Comparison of ENCODE assay signal across 1 cellular context in the genomic region with DNA sequence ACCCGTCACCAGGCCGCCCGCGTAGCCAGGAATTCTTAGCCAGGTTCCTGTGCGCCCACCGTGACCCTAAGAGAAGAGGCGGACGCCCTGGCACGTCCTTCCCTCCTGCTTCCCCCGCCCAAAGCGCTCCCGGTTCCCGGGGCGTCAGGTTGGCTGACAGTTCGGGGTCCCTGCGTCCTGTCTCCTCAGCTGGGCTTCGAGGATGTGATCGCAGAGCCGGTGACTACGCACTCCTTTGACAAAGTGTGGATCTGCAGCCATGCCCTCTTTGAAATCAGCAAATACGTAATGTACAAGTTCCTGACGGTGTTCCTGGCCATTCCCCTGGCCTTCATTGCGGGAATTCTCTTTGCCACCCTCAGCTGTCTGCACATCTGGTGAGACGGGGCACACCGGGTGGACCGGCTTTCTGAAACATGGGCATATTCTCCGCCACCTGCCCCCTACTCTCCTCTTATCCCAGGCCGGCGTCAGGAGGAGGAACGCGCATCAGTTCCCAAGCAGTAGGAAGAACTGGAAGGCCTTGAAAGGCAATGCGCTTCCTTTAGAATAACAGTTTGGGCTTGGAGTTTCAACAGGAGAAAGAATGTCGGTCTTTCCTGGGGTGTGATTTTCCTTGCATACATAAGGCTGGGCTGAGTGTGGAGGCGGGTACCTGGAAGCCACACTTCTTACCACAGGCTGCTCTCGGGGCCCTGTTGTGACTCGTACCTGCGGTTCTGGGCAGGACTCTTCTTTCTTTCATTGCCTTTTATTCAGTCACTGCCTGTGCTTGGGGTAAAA.
TF ChIP-seq lines count a peak whose summit lies in the region.

No MANE protein-coding gene starts in this region.

TF ChIP-seq in K562, 482 proteins besides CTCF, POLR2A, EP300 and RAD21 (continued from another document and continues in another):
- TF ChIP-seq, protein P1, sequence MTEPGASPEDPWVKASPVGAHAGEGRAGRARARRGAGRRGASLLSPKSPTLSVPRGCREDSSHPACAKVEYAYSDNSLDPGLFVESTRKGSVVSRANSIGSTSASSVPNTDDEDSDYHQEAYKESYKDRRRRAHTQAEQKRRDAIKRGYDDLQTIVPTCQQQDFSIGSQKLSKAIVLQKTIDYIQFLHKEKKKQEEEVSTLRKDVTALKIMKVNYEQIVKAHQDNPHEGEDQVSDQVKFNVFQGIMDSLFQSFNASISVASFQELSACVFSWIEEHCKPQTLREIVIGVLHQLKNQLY (CRISPR knock-in tag; conservative IDR thresholded peaks at IDR 0.05): no peak
- no peak for TF ChIP-seq PTRF (tag; IDR thresholded peaks at IDR 0.05)
- TF ChIP-seq, protein P2, sequence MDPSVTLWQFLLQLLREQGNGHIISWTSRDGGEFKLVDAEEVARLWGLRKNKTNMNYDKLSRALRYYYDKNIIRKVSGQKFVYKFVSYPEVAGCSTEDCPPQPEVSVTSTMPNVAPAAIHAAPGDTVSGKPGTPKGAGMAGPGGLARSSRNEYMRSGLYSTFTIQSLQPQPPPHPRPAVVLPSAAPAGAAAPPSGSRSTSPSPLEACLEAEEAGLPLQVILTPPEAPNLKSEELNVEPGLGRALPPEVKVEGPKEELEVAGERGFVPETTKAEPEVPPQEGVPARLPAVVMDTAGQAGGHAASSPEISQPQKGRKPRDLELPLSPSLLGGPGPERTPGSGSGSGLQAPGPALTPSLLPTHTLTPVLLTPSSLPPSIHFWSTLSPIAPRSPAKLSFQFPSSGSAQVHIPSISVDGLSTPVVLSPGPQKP (CRISPR knock-in tag; IDR thresholded peaks at IDR 0.05): no peak
- no peak for TF ChIP-seq CBFA2T3 (IDR thresholded peaks at IDR 0.05)
- TF ChIP-seq CCNT2 (IDR thresholded peaks at IDR 0.05; ENCODE audit: borderline replicate concordance, extremely low read depth, insufficient read length, low read depth, low read length): no peak
- peak; percentile 8; the same call in 1 of the 2 replicates for TF ChIP-seq MTA3 (IDR thresholded peaks at IDR 0.05; ENCODE audit: borderline replicate concordance)
- no peak for TF ChIP-seq TCF7L2 (IDR thresholded peaks at IDR 0.05; ENCODE audit: low read depth, low read length)
- no peak for TF ChIP-seq BHLHE40 (IDR thresholded peaks at IDR 0.05; ENCODE audit: low read length)
- TF ChIP-seq YBX1 (IDR thresholded peaks at IDR 0.05): no peak
- no peak for TF ChIP-seq CBX3 (IDR thresholded peaks at IDR 0.05; ENCODE audit: borderline replicate concordance in 1 of 2, low read length in 2 of 2)
- no peak for TF ChIP-seq ZFPM2 (CRISPR knock-in tag; IDR thresholded peaks at IDR 0.05)
- TF ChIP-seq, protein P3, sequence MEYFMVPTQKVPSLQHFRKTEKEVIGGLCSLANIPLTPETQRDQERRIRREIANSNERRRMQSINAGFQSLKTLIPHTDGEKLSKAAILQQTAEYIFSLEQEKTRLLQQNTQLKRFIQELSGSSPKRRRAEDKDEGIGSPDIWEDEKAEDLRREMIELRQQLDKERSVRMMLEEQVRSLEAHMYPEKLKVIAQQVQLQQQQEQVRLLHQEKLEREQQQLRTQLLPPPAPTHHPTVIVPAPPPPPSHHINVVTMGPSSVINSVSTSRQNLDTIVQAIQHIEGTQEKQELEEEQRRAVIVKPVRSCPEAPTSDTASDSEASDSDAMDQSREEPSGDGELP (CRISPR knock-in tag; IDR thresholded peaks at IDR 0.05; ENCODE audit: borderline replicate concordance): peak; percentile 73; the same call in 1 of the 2 replicates
- TF ChIP-seq FOXP1 (CRISPR knock-in tag; IDR thresholded peaks at IDR 0.05): no peak
- TF ChIP-seq, protein P4, sequence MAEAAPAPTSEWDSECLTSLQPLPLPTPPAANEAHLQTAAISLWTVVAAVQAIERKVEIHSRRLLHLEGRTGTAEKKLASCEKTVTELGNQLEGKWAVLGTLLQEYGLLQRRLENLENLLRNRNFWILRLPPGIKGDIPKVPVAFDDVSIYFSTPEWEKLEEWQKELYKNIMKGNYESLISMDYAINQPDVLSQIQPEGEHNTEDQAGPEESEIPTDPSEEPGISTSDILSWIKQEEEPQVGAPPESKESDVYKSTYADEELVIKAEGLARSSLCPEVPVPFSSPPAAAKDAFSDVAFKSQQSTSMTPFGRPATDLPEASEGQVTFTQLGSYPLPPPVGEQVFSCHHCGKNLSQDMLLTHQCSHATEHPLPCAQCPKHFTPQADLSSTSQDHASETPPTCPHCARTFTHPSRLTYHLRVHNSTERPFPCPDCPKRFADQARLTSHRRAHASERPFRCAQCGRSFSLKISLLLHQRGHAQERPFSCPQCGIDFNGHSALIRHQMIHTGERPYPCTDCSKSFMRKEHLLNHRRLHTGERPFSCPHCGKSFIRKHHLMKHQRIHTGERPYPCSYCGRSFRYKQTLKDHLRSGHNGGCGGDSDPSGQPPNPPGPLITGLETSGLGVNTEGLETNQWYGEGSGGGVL (CRISPR knock-in tag; IDR thresholded peaks at IDR 0.05): no peak
- TF ChIP-seq, protein P5, sequence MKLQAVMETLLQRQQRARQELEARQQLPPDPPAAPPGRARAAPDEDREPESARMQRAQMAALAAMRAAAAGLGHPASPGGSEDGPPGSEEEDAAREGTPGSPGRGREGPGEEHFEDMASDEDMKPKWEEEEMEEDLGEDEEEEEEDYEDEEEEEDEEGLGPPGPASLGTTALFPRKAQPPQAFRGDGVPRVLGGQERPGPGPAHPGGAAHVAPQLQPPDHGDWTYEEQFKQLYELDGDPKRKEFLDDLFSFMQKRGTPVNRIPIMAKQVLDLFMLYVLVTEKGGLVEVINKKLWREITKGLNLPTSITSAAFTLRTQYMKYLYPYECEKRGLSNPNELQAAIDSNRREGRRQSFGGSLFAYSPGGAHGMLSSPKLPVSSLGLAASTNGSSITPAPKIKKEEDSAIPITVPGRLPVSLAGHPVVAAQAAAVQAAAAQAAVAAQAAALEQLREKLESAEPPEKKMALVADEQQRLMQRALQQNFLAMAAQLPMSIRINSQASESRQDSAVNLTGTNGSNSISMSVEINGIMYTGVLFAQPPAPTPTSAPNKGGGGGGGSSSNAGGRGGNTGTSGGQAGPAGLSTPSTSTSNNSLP (IDR thresholded peaks at IDR 0.05; ENCODE audit: borderline replicate concordance, low read depth, low read length): no peak
- TF ChIP-seq, protein P6, sequence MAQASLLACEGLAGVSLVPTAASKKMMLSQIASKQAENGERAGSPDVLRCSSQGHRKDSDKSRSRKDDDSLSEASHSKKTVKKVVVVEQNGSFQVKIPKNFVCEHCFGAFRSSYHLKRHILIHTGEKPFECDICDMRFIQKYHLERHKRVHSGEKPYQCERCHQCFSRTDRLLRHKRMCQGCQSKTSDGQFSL (CRISPR knock-in tag; IDR thresholded peaks at IDR 0.05): no peak
- TF ChIP-seq, protein P6 (tag; IDR thresholded peaks at IDR 0.05): no peak
- TF ChIP-seq, protein P7, sequence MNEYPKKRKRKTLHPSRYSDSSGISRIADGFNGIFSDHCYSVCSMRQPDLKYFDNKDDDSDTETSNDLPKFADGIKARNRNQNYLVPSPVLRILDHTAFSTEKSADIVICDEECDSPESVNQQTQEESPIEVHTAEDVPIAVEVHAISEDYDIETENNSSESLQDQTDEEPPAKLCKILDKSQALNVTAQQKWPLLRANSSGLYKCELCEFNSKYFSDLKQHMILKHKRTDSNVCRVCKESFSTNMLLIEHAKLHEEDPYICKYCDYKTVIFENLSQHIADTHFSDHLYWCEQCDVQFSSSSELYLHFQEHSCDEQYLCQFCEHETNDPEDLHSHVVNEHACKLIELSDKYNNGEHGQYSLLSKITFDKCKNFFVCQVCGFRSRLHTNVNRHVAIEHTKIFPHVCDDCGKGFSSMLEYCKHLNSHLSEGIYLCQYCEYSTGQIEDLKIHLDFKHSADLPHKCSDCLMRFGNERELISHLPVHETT (CRISPR knock-in tag; conservative IDR thresholded peaks at IDR 0.05 in 1 of 2, IDR thresholded peaks at IDR 0.05 in 1 of 2): no peak
- TF ChIP-seq ZNF263 (CRISPR knock-in tag; IDR thresholded peaks at IDR 0.05; ENCODE audit: borderline replicate concordance): no peak
- no peak for TF ChIP-seq PHF8 (IDR thresholded peaks at IDR 0.05; ENCODE audit: borderline replicate concordance, low read length)
- TF ChIP-seq, protein P8, sequence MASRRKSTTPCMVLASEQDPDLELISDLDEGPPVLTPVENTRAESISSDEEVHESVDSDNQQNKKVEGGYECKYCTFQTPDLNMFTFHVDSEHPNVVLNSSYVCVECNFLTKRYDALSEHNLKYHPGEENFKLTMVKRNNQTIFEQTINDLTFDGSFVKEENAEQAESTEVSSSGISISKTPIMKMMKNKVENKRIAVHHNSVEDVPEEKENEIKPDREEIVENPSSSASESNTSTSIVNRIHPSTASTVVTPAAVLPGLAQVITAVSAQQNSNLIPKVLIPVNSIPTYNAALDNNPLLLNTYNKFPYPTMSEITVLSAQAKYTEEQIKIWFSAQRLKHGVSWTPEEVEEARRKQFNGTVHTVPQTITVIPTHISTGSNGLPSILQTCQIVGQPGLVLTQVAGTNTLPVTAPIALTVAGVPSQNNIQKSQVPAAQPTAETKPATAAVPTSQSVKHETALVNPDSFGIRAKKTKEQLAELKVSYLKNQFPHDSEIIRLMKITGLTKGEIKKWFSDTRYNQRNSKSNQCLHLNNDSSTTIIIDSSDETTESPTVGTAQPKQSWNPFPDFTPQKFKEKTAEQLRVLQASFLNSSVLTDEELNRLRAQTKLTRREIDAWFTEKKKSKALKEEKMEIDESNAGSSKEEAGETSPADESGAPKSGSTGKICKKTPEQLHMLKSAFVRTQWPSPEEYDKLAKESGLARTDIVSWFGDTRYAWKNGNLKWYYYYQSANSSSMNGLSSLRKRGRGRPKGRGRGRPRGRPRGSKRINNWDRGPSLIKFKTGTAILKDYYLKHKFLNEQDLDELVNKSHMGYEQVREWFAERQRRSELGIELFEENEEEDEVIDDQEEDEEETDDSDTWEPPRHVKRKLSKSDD (conservative IDR thresholded peaks at IDR 0.05; ENCODE audit: low read length): no peak
- TF ChIP-seq TEAD4 (IDR thresholded peaks at IDR 0.05; ENCODE audit: low read length): no peak; the same call in 1 of the 2 replicates
- 0 out of 2 replicates have a peak, but pooled peaks have one; percentile 63 for TF ChIP-seq TEAD4 (CRISPR knock-in tag; IDR thresholded peaks at IDR 0.05; ENCODE audit: borderline replicate concordance)
- TF ChIP-seq, protein P9, sequence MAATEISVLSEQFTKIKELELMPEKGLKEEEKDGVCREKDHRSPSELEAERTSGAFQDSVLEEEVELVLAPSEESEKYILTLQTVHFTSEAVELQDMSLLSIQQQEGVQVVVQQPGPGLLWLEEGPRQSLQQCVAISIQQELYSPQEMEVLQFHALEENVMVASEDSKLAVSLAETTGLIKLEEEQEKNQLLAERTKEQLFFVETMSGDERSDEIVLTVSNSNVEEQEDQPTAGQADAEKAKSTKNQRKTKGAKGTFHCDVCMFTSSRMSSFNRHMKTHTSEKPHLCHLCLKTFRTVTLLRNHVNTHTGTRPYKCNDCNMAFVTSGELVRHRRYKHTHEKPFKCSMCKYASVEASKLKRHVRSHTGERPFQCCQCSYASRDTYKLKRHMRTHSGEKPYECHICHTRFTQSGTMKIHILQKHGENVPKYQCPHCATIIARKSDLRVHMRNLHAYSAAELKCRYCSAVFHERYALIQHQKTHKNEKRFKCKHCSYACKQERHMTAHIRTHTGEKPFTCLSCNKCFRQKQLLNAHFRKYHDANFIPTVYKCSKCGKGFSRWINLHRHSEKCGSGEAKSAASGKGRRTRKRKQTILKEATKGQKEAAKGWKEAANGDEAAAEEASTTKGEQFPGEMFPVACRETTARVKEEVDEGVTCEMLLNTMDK (IDR thresholded peaks at IDR 0.05; ENCODE audit: borderline replicate concordance, insufficient read depth, low read depth, low read length, poor library complexity, severe bottlenecking): no peak
- TF ChIP-seq, protein P10, sequence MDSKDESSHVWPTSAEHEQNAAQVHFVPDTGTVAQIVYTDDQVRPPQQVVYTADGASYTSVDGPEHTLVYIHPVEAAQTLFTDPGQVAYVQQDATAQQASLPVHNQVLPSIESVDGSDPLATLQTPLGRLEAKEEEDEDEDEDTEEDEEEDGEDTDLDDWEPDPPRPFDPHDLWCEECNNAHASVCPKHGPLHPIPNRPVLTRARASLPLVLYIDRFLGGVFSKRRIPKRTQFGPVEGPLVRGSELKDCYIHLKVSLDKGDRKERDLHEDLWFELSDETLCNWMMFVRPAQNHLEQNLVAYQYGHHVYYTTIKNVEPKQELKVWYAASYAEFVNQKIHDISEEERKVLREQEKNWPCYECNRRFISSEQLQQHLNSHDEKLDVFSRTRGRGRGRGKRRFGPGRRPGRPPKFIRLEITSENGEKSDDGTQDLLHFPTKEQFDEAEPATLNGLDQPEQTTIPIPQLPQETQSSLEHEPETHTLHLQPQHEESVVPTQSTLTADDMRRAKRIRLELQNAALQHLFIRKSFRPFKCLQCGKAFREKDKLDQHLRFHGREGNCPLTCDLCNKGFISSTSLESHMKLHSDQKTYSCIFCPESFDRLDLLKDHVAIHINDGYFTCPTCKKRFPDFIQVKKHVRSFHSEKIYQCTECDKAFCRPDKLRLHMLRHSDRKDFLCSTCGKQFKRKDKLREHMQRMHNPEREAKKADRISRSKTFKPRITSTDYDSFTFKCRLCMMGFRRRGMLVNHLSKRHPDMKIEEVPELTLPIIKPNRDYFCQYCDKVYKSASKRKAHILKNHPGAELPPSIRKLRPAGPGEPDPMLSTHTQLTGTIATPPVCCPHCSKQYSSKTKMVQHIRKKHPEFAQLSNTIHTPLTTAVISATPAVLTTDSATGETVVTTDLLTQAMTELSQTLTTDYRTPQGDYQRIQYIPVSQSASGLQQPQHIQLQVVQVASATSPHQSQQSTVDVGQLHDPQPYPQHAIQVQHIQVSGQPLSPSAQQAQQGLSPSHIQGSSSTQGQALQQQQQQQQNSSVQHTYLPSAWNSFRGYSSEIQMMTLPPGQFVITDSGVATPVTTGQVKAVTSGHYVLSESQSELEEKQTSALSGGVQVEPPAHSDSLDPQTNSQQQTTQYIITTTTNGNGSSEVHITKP (IDR thresholded peaks at IDR 0.05; ENCODE audit: partially characterized antibody): no peak
- TF ChIP-seq, protein P11, sequence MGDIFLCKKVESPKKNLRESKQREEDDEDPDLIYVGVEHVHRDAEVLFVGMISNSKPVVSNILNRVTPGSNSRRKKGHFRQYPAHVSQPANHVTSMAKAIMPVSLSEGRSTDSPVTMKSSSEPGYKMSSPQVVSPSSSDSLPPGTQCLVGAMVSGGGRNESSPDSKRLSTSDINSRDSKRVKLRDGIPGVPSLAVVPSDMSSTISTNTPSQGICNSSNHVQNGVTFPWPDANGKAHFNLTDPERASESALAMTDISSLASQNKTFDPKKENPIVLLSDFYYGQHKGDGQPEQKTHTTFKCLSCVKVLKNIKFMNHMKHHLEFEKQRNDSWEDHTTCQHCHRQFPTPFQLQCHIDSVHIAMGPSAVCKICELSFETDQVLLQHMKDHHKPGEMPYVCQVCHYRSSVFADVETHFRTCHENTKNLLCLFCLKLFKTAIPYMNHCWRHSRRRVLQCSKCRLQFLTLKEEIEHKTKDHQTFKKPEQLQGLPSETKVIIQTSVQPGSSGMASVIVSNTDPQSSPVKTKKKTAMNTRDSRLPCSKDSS (IDR thresholded peaks at IDR 0.05; ENCODE audit: low read depth, partially characterized antibody): no peak
- no peak for TF ChIP-seq MYNN (IDR thresholded peaks at IDR 0.05)
- TF ChIP-seq MYNN (CRISPR knock-in tag; IDR thresholded peaks at IDR 0.05): no peak
- TF ChIP-seq CCAR2 (IDR thresholded peaks at IDR 0.05; ENCODE audit: low read depth, low read length): no peak
- no peak for TF ChIP-seq TAF9B (IDR thresholded peaks at IDR 0.05; ENCODE audit: partially characterized antibody)
- no peak for TF ChIP-seq BACH1 (tag; IDR thresholded peaks at IDR 0.05)
- no peak for TF ChIP-seq EGR1 (conservative IDR thresholded peaks at IDR 0.05)
